Comparison of ENCODE assay signal across 8 cellular contexts in the genomic region with DNA sequence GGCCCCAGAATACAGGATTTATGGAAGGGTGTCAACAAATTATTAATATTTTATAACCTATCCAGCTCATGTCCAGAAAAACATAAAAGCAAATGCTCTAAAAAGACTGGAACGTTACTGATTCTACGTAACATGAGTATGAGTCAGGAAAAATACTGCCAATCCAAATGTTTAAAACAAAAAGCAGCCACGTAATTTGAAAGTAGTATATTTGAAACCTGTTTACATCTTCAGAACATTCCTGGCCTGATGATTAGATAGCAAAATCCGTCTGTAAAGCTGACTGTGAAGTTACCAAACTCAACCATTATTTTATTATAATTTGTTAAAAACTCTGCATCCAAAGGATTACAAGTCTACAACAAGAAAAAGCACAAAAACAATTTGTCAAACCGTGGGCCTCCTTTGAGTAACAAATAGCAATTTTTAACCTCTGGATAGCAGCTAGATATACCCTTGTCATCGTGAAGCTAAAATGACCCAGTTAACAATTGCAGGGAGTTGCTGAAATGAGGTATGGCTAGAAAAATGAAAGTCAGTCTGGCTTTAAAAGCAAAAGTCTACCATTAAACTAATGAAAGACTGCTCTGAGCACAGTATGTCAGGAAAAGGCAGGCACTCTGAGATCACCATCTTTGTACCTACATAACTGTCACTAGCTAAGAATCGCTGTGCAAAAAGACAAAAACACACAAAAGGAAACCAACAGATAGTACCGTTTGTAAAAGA. TPM values are rescaled to one million over a fixed set of nuclear protein-coding genes. Genes with fewer than 3 reads are reported as not detected.
A peak's percentile ranks its signal among the peaks of the same experiment; 100 is the strongest.
DNase-seq lines count a peak whose midpoint lies in the region; ATAC-seq and TF ChIP-seq lines count a peak whose summit lies in the region.

No MANE protein-coding gene starts in this region.

- peaks cover 17% of the 10 kb centered on the region for H4K20me1 ChIP-seq in PC-9 (ENCODE audit: insufficient read depth)

- no peak for ATAC-seq in HG03342 (IDR thresholded peaks at IDR 0.05; ENCODE audit: unreplicated experiment)

- 7 to 12% methylated on average over 8 of the region's 8 CpGs for WGBS in esophagus, 2 donors

- no peaks in the 10 kb centered on the region for H3K9me3 ChIP-seq in PC-9 (ENCODE audit: insufficient read depth, low read depth)
- no peaks in the 10 kb centered on the region for H3K9me3 ChIP-seq in esophagus (ENCODE audit: control insufficient read depth in 2 of 2, insufficient read depth in 1 of 2, low read depth in 1 of 2, low read length in 1 of 2)

- peaks cover 9% of the 10 kb centered on the region; the same call in 1 of the 2 replicates for H3F3A ChIP-seq in PC-9 (ENCODE audit: insufficient read depth, low read depth)

- intact Hi-C loops in PC-9 (cut with micrococcal nuclease; ENCODE audit: unreplicated experiment): no loop called here

- CTCF ChIA-PET in PC-9 (lab: Charles Lee): no interaction called here

- TF ChIP-seq CTCF in PC-9 (conservative IDR thresholded peaks at IDR 0.05): no peak
- no peak for TF ChIP-seq CTCF in progenitor cell of endocrine pancreas (IDR thresholded peaks at IDR 0.05; ENCODE audit: unreplicated experiment)

- no peak overlapping the region for H2AFZ ChIP-seq in PC-9

- POLR2A ChIA-PET in PC-9 (lab: Charles Lee; ENCODE audit: unreplicated experiment): interaction anchor here (0.7 kb wide), 1 partner anchor 198 kb away, joined by 3 read pairs; no protein-coding TSS in a partner anchor

- H3K4me3 ChIP-seq in PC-9 (peak overlapping the region; percentile 85), esophagus (ENCODE audit: low read depth in 1 of 2, low read length in 2 of 2) (peak overlapping the region; percentile 85 to 94)

- no peaks in the 10 kb centered on the region for H3K27me3 ChIP-seq in PC-9 (ENCODE audit: insufficient read depth, low read depth)
- H3K27me3 ChIP-seq in esophagus (ENCODE audit: control insufficient read depth in 1 of 2, insufficient read depth in 2 of 2, low read length in 2 of 2): no peaks in the 10 kb centered on the region

- H3K4me2 ChIP-seq in PC-9: peak overlapping the region; percentile 94

- peaks cover 84% of the 10 kb centered on the region for H3K79me2 ChIP-seq in PC-9 (ENCODE audit: low read depth)

- peak overlapping the region; percentile 81 for H3K27ac ChIP-seq in PC-9
- H3K27ac ChIP-seq in esophagus (ENCODE audit: low read depth in 2 of 2, low read length in 1 of 2): peak overlapping the region in 1 of 2 donors; percentile 97

- no peaks in the 10 kb centered on the region for H3K36me3 Mint-ChIP-seq in progenitor cell of endocrine pancreas (ENCODE audit: insufficient read depth)

- no peaks in the 10 kb centered on the region for H3K9me2 ChIP-seq in PC-9 (ENCODE audit: insufficient read depth)

- H3K4me1 ChIP-seq in PC-9 (replicated peaks; ENCODE audit: insufficient read depth) (peaks cover 19% of the 10 kb centered on the region), esophagus (ENCODE audit: control insufficient read depth in 2 of 2, insufficient read depth in 2 of 2, low read length in 1 of 2) (peaks cover 0 to 3% of the 10 kb centered on the region in 2 donors)

- peak overlapping the region; percentile 91 for H3K27ac Mint-ChIP-seq in progenitor cell of endocrine pancreas

- peak overlapping the region; percentile 94 for H3K4me3 Mint-ChIP-seq in progenitor cell of endocrine pancreas (ENCODE audit: low read depth)

- DNase-seq in EL (peak; percentile 57), PC-9 (no peak), progenitor cell of endocrine pancreas (ENCODE audit: low spot score, unreplicated experiment) (no peak), RPMI8226 (no peak)
- no peak for DNase-seq in effector CD8-positive, alpha-beta T cell (lab: John Stamatoyannopoulos, UW)
- DNase-seq in central memory CD4-positive, alpha-beta T cell: no peak

- H3K9me3 Mint-ChIP-seq in progenitor cell of endocrine pancreas (ENCODE audit: low read depth): no peaks in the 10 kb centered on the region

- H3K36me3 ChIP-seq in PC-9 (ENCODE audit: low read depth): no peaks in the 10 kb centered on the region
- peaks cover 0 to 3% of the 10 kb centered on the region in 2 donors for H3K36me3 ChIP-seq in esophagus (ENCODE audit: control insufficient read depth in 2 of 2, insufficient read depth in 2 of 2, low read length in 1 of 2)

- no peaks in the 10 kb centered on the region for H3K27me3 Mint-ChIP-seq in progenitor cell of endocrine pancreas

- BruUV-seq in PC-9 (replicated peaks; lab: Mats Ljungman, UMichigan): TSS peak; percentile 45

- peaks cover 27% of the 10 kb centered on the region for H3K4me1 Mint-ChIP-seq in progenitor cell of endocrine pancreas (ENCODE audit: low read depth)

RNA-seq across cellular contexts. Expression of gene UBR4, which starts 1.2 kb away (rescaled TPM):
- total RNA-seq in PC-9 (2021) (117 and 126 TPM in 2 replicates), progenitor cell of endocrine pancreas (153 and 155 TPM in 2 replicates)
- 10 to 100 TPM; 81.9 to 89.9 TPM for polyA plus RNA-seq in esophagus

RNA-seq across cellular contexts. Expression of gene EMC1, which starts 42.5 kb away (rescaled TPM):
- total RNA-seq in PC-9 (2021): 40.7 and 45.8 TPM in 2 replicates
- 10 to 100 TPM in 1 of 2 donors, 1 to 10 TPM in 1; 9.4 to 11.3 TPM for polyA plus RNA-seq in esophagus
- total RNA-seq in progenitor cell of endocrine pancreas: 61.9 and 66.7 TPM in 2 replicates

RNA-seq across cellular contexts. Expression of gene MRTO4, which starts 42.7 kb away (rescaled TPM):
- total RNA-seq in PC-9 (2021) (29.0 and 32.4 TPM in 2 replicates), progenitor cell of endocrine pancreas (27.8 and 33.9 TPM in 2 replicates)
- polyA plus RNA-seq in esophagus: 10 to 100 TPM; 44.5 to 44.6 TPM
